In genomic region chr17:69592692-69593350, GRCh38 we compare ENCODE assay signal across 23 cellular contexts.
DNase-seq lines count a peak whose midpoint lies in the region; ATAC-seq and TF ChIP-seq lines count a peak whose summit lies in the region.
"Had no signal": no experiment of that assay in that cellular context is flagged by ENCODE, and none has a peak within 500 bp of the region (broad histone marks: within the 10 kb centered on the region; RNA-seq: fewer than 3 reads in every experiment).

No MANE protein-coding gene starts in this region.

- H3K36me3 Mint-ChIP-seq in HFFc6 (ENCODE audit: low read depth), result no peaks in the 10 kb centered on the region
- H3K36me3 Mint-ChIP-seq: activated CD8-positive, alpha-beta memory T cell treated with anti-CD3 and anti-CD28 coated beads, Interleukin-2, amount 10 ng/mL, durations not matched to agents 7 days and 5 days; CD4-positive, CD25-positive, alpha-beta regulatory T cell; natural killer cell treated with Interleukin-12 subunit alpha and Interleukin-12 subunit beta and Interleukin-15 and Interleukin-18, amount 100 ng/mL, for 72 hours; stimulated activated memory B cell treated with anti-CD40 and anti-IgM and Interleukin-4, amounts not matched to agents 10 μg/mL and 1 μg/mL and 100 μg/mL, for 72 hours had no signal

- no peaks in the 10 kb centered on the region; the same call in 1 of the 2 replicates for H3K9me3 ChIP-seq in AG04450 (ENCODE audit: control insufficient read depth, insufficient read depth, low read length)
- H3K9me3 ChIP-seq: sigmoid colon had no signal

- peak; percentile 65 for DNase-seq in AG04450 (ENCODE audit: low read depth, low spot score)
- DNase-seq in HFFc6, result peak; percentile 89
- DNase-seq in astrocyte of the spinal cord (ENCODE audit: low read depth, low spot score), result peak; percentile 46
- peak; percentile 68 to 81 for DNase-seq in foreskin fibroblast
- DNase-seq in NCI-H2196 (lab: John Stamatoyannopoulos, UW; ENCODE audit: unreplicated experiment), result no peak
- no peak for DNase-seq in T-helper 2 cell
- no peak for DNase-seq in NCI-H446 (lab: John Stamatoyannopoulos, UW)
- DNase-seq: activated CD4-positive, alpha-beta T cell treated with anti-CD3 and anti-CD28 coated beads for 4 hours; activated CD8-positive, alpha-beta memory T cell treated with anti-CD3 and anti-CD28 coated beads, Interleukin-2, amount 10 ng/mL, durations not matched to agents 7 days and 5 days; CD4-positive, CD25-positive, alpha-beta regulatory T cell; DMS 273 treated with DMSO at 0.1 percent for 48 hours; dorsolateral prefrontal cortex; erythroblast; H7; left colon; NCI-H1105; NCI-H526 treated with DMSO at 0.1 percent for 48 hours; sigmoid colon; stimulated activated CD4-positive, alpha-beta T cell treated with anti-CD3 and anti-CD28 coated beads, Interleukin-1b, Interleukin-23, amount 100 ng/mL, for 48 hours had no signal

- CTCF ChIA-PET in AG04450 (lab: Charles Lee), result interaction anchor here (0.5 to 6.9 kb wide), 2 partner anchors 15 to 959 kb away, joined by 5 to 103 read pairs; no protein-coding TSS in a partner anchor

- peak overlapping the region; percentile 90 for H3K27ac Mint-ChIP-seq in HFFc6
- H3K27ac Mint-ChIP-seq: activated CD8-positive, alpha-beta memory T cell treated with anti-CD3 and anti-CD28 coated beads, Interleukin-2, amount 10 ng/mL, durations not matched to agents 7 days and 5 days; activated T-helper 2 cell treated with anti-CD3 and anti-CD28 coated beads, Interferon-gamma antibody, Interleukin-2, Interleukin-4, amounts not matched to agents 10 μg/mL and 5 μg/mL and 100 μg/mL, durations not matched to agents 14 hours and 24 hours and 36 hours; CD4-positive, CD25-positive, alpha-beta regulatory T cell; natural killer cell treated with Interleukin-12 subunit alpha and Interleukin-12 subunit beta and Interleukin-15 and Interleukin-18, amount 100 ng/mL, for 72 hours; stimulated activated memory B cell treated with anti-CD40 and anti-IgM and Interleukin-4, amounts not matched to agents 10 μg/mL and 1 μg/mL and 100 μg/mL, for 72 hours had no signal

- no peaks in the 10 kb centered on the region for H3K27me3 Mint-ChIP-seq in HFFc6 (ENCODE audit: insufficient read depth)
- H3K27me3 Mint-ChIP-seq: CD4-positive, CD25-positive, alpha-beta regulatory T cell had no signal

- in situ Hi-C loops in astrocyte of the spinal cord (cut with HindIII; ENCODE audit: low sequenced_read_pairs), result no loop called here

- H3K27me3 ChIP-seq in AG04450 (ENCODE audit: control insufficient read depth, insufficient read depth, low read length), result no peaks in the 10 kb centered on the region
- H3K27me3 ChIP-seq: dorsolateral prefrontal cortex, sigmoid colon had no signal

- ATAC-seq in GM21360 (IDR thresholded peaks at IDR 0.05; ENCODE audit: unreplicated experiment), result no peak
- ATAC-seq: activated CD8-positive, alpha-beta memory T cell treated with anti-CD3 and anti-CD28 coated beads, Interleukin-2, amount 10 ng/mL, durations not matched to agents 7 days and 5 days; left colon; natural killer cell treated with Interleukin-12 subunit alpha and Interleukin-12 subunit beta and Interleukin-15 and Interleukin-18, amount 100 ng/mL, for 72 hours; stimulated activated memory B cell treated with anti-CD40 and anti-IgM and Interleukin-4, amounts not matched to agents 10 μg/mL and 1 μg/mL and 100 μg/mL, for 72 hours had no signal

- no peak overlapping the region for H3K4me3 ChIP-seq in AG04450 (ENCODE audit: low read depth, low read length)
- no peak overlapping the region for H3K4me3 ChIP-seq in astrocyte of the spinal cord (ENCODE audit: low read depth, low read length)
- H3K4me3 ChIP-seq in foreskin fibroblast (ENCODE audit: low read depth in 1 of 2, low read length in 2 of 2), result no peak overlapping the region
- H3K4me3 ChIP-seq: dorsolateral prefrontal cortex, sigmoid colon had no signal

- peaks cover 64% of the 10 kb centered on the region for H3K4me1 Mint-ChIP-seq in HFFc6 (ENCODE audit: low read depth)
- H3K4me1 Mint-ChIP-seq: activated CD8-positive, alpha-beta memory T cell treated with anti-CD3 and anti-CD28 coated beads, Interleukin-2, amount 10 ng/mL, durations not matched to agents 7 days and 5 days; CD4-positive, CD25-positive, alpha-beta regulatory T cell; stimulated activated memory B cell treated with anti-CD40 and anti-IgM and Interleukin-4, amounts not matched to agents 10 μg/mL and 1 μg/mL and 100 μg/mL, for 72 hours had no signal

- no peak for TF ChIP-seq CTCF in AG04450 (IDR thresholded peaks at IDR 0.05; ENCODE audit: low read depth, low read length)
- no peak for TF ChIP-seq CTCF in HFFc6 (IDR thresholded peaks at IDR 0.05)
- no peak for TF ChIP-seq CTCF in astrocyte of the spinal cord (IDR thresholded peaks at IDR 0.05; ENCODE audit: low read depth, low read length)
- TF ChIP-seq CTCF in foreskin fibroblast (IDR thresholded peaks at IDR 0.05; ENCODE audit: low read depth, low read length), result no peak

- H3K9me3 Mint-ChIP-seq in HFFc6, result no peaks in the 10 kb centered on the region
- H3K9me3 Mint-ChIP-seq: activated T-helper 2 cell treated with anti-CD3 and anti-CD28 coated beads, Interferon-gamma antibody, Interleukin-2, Interleukin-4, amounts not matched to agents 10 μg/mL and 5 μg/mL and 100 μg/mL, durations not matched to agents 14 hours and 24 hours and 36 hours; CD4-positive, CD25-positive, alpha-beta regulatory T cell; natural killer cell treated with Interleukin-12 subunit alpha and Interleukin-12 subunit beta and Interleukin-15 and Interleukin-18, amount 100 ng/mL, for 72 hours; stimulated activated memory B cell treated with anti-CD40 and anti-IgM and Interleukin-4, amounts not matched to agents 10 μg/mL and 1 μg/mL and 100 μg/mL, for 72 hours had no signal

- POLR2A ChIA-PET in AG04450 (lab: Yijun Ruan, JAX), result interaction anchor here (0.7 to 1.9 kb wide), 8 partner anchors 10 to 576 kb away, joined by 3 to 32 read pairs (median 3); partner anchors contain the start of gene KCNJ2

- no peak overlapping the region for H3K27ac ChIP-seq in AG04450 (ENCODE audit: low read depth, low read length)
- H3K27ac ChIP-seq: dorsolateral prefrontal cortex had no signal

- H3K4me3 Mint-ChIP-seq in HFFc6, result peak overlapping the region; percentile 73
- H3K4me3 Mint-ChIP-seq: activated CD8-positive, alpha-beta memory T cell treated with anti-CD3 and anti-CD28 coated beads, Interleukin-2, amount 10 ng/mL, durations not matched to agents 7 days and 5 days; CD4-positive, CD25-positive, alpha-beta regulatory T cell; natural killer cell treated with Interleukin-12 subunit alpha and Interleukin-12 subunit beta and Interleukin-15 and Interleukin-18, amount 100 ng/mL, for 72 hours; stimulated activated memory B cell treated with anti-CD40 and anti-IgM and Interleukin-4, amounts not matched to agents 10 μg/mL and 1 μg/mL and 100 μg/mL, for 72 hours had no signal

Comparison
In these comparisons a context has a peak if more than half of its experiments do, and no peak if none do; other contexts are left out.
1. DNase-seq: peak in AG04450 (single experiment), HFFc6 (single experiment), astrocyte of the spinal cord (single experiment) and foreskin fibroblast (2 of 2); none in NCI-H2196 (single experiment), T-helper 2 cell (0 of 5) and NCI-H446 (0 of 2).